In the genomic region with DNA sequence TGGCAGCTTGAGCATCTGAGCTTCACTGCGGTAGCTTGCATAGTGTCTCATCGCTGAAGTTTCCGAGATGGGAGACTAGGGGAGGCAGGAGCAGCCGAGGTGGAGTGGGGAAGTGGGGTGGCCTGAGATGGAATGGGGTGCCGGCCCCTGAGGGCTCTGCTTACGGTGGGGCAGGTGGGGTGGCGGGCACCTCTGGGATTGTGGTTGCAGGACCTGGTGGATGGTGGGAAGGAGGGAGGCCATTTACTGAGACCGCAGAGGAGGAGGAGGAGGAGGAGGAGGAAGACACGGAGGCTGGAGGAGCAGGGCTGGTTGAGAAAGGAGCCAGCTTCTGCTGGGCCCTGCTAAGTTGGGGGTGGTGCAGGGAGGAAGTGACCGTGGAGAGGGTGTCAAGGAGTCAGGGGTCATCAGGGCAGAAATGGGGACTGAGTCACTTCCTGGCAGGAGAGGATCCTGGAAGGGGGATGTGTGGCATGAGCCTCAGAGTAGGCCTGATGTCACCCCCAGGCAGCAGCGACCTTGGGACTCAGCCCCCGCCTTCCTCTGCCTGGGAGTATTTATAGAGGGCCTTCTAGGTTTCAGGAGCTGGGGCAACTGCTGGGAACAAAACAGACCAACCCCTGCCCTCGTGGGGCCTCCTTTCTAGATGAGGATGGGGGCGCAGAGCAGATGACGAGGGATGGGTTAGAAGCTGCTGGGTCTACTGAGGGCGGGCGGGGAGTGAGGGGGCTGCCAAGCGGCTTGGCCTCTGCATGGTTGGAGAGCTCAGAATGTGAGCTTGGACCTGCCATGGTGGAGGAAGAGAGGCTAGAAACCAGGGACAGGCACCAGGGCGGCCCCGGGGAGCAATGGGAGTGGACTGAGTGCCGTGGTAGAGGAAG, we compare ENCODE assay signal across 2 cellular contexts.
TF ChIP-seq lines count a peak whose summit lies in the region.

No MANE protein-coding gene starts in this region.

TF ChIP-seq in H1, 55 proteins besides CTCF, POLR2A, EP300 and RAD21:
- TF ChIP-seq GTF2F1 (IDR thresholded peaks at IDR 0.05; ENCODE audit: borderline replicate concordance, low read depth, low read length): no peak
- no peak for TF ChIP-seq BRCA1 (IDR thresholded peaks at IDR 0.05; ENCODE audit: low read depth, low read length)
- TF ChIP-seq RXRA (IDR thresholded peaks at IDR 0.05; ENCODE audit: insufficient read depth, low read depth, low read length): no peak
- TF ChIP-seq SP1 (IDR thresholded peaks at IDR 0.05; ENCODE audit: low read depth, low read length): no peak
- TF ChIP-seq PHF8 (conservative IDR thresholded peaks at IDR 0.05; ENCODE audit: low read depth, low read length): no peak
- TF ChIP-seq EGR1 (IDR thresholded peaks at IDR 0.05; ENCODE audit: borderline replicate concordance, low read depth, low read length): no peak
- TF ChIP-seq TEAD4 (IDR thresholded peaks at IDR 0.05; ENCODE audit: low read depth, low read length): no peak
- TF ChIP-seq RFX5 (IDR thresholded peaks at IDR 0.05; ENCODE audit: borderline replicate concordance, low read depth, low read length): no peak
- no peak for TF ChIP-seq POLR2AphosphoS5 (IDR thresholded peaks at IDR 0.05; ENCODE audit: low read depth, low read length)
- no peak for TF ChIP-seq RBBP5 (IDR thresholded peaks at IDR 0.05; ENCODE audit: borderline replicate concordance, low read depth, low read length)
- TF ChIP-seq HDAC6 (IDR thresholded peaks at IDR 0.05; ENCODE audit: low read depth, low read length): no peak
- TF ChIP-seq SRF (IDR thresholded peaks at IDR 0.05; ENCODE audit: low read depth, low read length): no peak
- TF ChIP-seq TBP (IDR thresholded peaks at IDR 0.05; ENCODE audit: low read depth, low read length): no peak
- TF ChIP-seq ATF2 (IDR thresholded peaks at IDR 0.05; ENCODE audit: low read length): no peak
- no peak for TF ChIP-seq SIN3A (conservative IDR thresholded peaks at IDR 0.05 in 1 of 2, IDR thresholded peaks at IDR 0.05 in 1 of 2; ENCODE audit: low read depth in 1 of 2, low read length in 2 of 2)
- no peak for TF ChIP-seq SIX5 (IDR thresholded peaks at IDR 0.05; ENCODE audit: low read depth, low read length)
- no peak for TF ChIP-seq JUND (IDR thresholded peaks at IDR 0.05; ENCODE audit: low read length)
- TF ChIP-seq TCF12 (IDR thresholded peaks at IDR 0.05; ENCODE audit: low read depth, low read length): no peak
- TF ChIP-seq ZNF274 (IDR thresholded peaks at IDR 0.05; ENCODE audit: borderline replicate concordance, extremely low read depth, low read length): no peak

TF ChIP-seq in GM12891, 5 proteins besides CTCF, POLR2A, EP300 and RAD21:
- no peak for TF ChIP-seq POU2F2 (IDR thresholded peaks at IDR 0.05; ENCODE audit: low read depth, low read length)
- no peak for TF ChIP-seq SPI1 (IDR thresholded peaks at IDR 0.05; ENCODE audit: low read depth, low read length)
- no peak for TF ChIP-seq PAX5 (IDR thresholded peaks at IDR 0.05; ENCODE audit: insufficient read depth, low read length, severe bottlenecking)
- no peak for TF ChIP-seq POLR2AphosphoS5 (IDR thresholded peaks at IDR 0.05; ENCODE audit: low read depth, low read length)
- no peak for TF ChIP-seq TAF1 (IDR thresholded peaks at IDR 0.05; ENCODE audit: low read depth, low read length)
